In the genomic region with DNA sequence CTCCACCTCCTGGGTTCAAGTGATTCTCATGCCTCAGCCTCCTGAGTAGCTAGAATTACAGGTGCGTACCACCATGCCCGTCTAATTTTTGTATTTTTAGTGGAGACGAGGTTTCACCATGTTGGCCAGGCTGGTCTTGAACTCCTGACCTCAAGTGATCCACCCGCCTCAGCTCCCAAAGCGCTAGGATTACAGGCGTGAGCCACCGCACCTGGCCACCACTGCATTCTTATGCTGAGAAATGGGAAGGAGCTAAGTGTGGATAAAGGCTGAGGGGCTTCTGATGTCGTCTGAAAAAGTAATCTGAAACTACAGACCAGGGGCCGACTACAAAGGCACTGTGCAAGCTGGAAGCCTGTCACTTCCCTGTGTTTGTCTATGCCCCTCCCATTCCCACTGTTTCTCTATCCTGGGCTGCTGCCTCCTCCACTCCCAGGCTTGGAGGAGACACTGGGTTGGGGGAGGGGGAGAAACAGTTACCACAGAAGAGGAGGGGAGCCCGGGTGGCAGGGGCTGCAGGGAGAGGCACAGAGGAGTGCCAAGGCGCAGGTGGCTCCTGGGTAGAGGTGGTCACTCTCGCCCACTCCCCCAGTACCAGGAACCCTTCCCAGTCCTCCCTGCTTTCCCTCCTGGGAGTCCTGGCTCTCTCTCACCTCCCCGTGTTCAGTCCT, we compare ENCODE assay signal across 19 cellular contexts. TPM values are rescaled to one million over a fixed set of nuclear protein-coding genes. Genes with fewer than 3 reads are reported as not detected.
A peak's percentile ranks its signal among the peaks of the same experiment; 100 is the strongest.
DNase-seq lines count a peak whose midpoint lies in the region; ATAC-seq, FAIRE-seq and TF ChIP-seq lines count a peak whose summit lies in the region.
"Had no signal": no experiment of that assay in that cellular context is flagged by ENCODE, and none has a peak within 500 bp of the region (broad histone marks: within the 10 kb centered on the region; RNA-seq: fewer than 3 reads in every experiment).

No MANE protein-coding gene starts in this region.

- H3K9me3 Mint-ChIP-seq in GM23338 = no peaks in the 10 kb centered on the region; the same call in 2 of the 3 replicates
- no peaks in the 10 kb centered on the region for H3K9me3 Mint-ChIP-seq in WTC11

- ATAC-seq in A549 (no peak), GM23338 (peak; percentile 0; the same call in 1 of the 3 replicates), WTC11 (no peak)
- ATAC-seq: left cardiac atrium, pancreas had no signal

- H3K27me3 Mint-ChIP-seq in GM23338 (ENCODE audit: insufficient read depth, low read depth, poor library complexity) = peaks cover 30% of the 10 kb centered on the region
- peaks cover 26% of the 10 kb centered on the region for H3K27me3 Mint-ChIP-seq in WTC11 (ENCODE audit: low read depth)
- H3K27me3 Mint-ChIP-seq: activated naive CD8-positive, alpha-beta T cell had no signal

- H3K4me3 Mint-ChIP-seq in GM23338 = no peak overlapping the region
- peak overlapping the region; percentile 12; the same call in 1 of the 2 replicates for H3K4me3 Mint-ChIP-seq in WTC11
- H3K4me3 Mint-ChIP-seq: activated naive CD8-positive, alpha-beta T cell had no signal

- H3K36me3 Mint-ChIP-seq in GM23338 (ENCODE audit: low read depth) (peaks cover 20% of the 10 kb centered on the region), WTC11 (peaks cover 12% of the 10 kb centered on the region)

- H3K36me3 ChIP-seq in GM23338 (ENCODE audit: insufficient read depth) (no peaks in the 10 kb centered on the region), iPS-15b (ENCODE audit: control insufficient read depth, insufficient read depth, low read length) (peaks cover 5% of the 10 kb centered on the region), MM.1S (replicated peaks; ENCODE audit: insufficient read depth, low read length) (no peaks in the 10 kb centered on the region; the same call in 1 of the 2 replicates)

- H4K20me1 ChIP-seq in GM23338 (replicated peaks; ENCODE audit: insufficient read depth) = peaks cover 10% of the 10 kb centered on the region; the same call in 1 of the 2 replicates
- no peaks in the 10 kb centered on the region for H4K20me1 ChIP-seq in MM.1S (ENCODE audit: insufficient read depth, low read length)

- 0 out of 3 replicates have a peak overlapping the region, but pooled peaks have one; percentile 12 for H3K4me2 ChIP-seq in A549
- peak overlapping the region; percentile 43; the same call in 1 of the 2 replicates for H3K4me2 ChIP-seq in GM23338
- no peak overlapping the region for H3K4me2 ChIP-seq in MM.1S (ENCODE audit: low read depth, low read length)

- TF ChIP-seq EP300 in A549 (IDR thresholded peaks at IDR 0.05) = no peak

- no peak for TF ChIP-seq POLR2A in A549 (IDR thresholded peaks at IDR 0.05; ENCODE audit: low read length)

- peaks cover 20% of the 10 kb centered on the region for H3F3A ChIP-seq in GM23338 (replicated peaks; ENCODE audit: low read depth)
- peaks cover 16% of the 10 kb centered on the region for H3F3A ChIP-seq in MM.1S (ENCODE audit: insufficient read depth, low read length)

- FAIRE-seq in A549 (lab: Jason Lieb, UNC) = no peak
- FAIRE-seq: pancreas had no signal

- H3K9ac ChIP-seq in iPS-15b (ENCODE audit: low read depth, low read length) (peak overlapping the region; percentile 47), MM.1S (ENCODE audit: low read length) (no peak overlapping the region)

- H2AFZ ChIP-seq in GM23338 (no peak overlapping the region), MM.1S (ENCODE audit: low read length) (no peak overlapping the region)

- peak in 1 of 2 experiments; percentile 31 for DNase-seq in A549 (ENCODE audit: low read depth in 1 of 2, low spot score in 1 of 2)
- DNase-seq in GM23338 (ENCODE audit: low spot score) = peak; percentile 67
- DNase-seq in WTC11 (ENCODE audit: low spot score) = peak; percentile 30
- no peak for DNase-seq in middle frontal gyrus (ENCODE audit: extremely low spot score, low spot score)
- no peak for DNase-seq in epidermal melanocyte (ENCODE audit: insufficient read length, low spot score)
- no peak for DNase-seq in MM.1S
- no peak for DNase-seq in pons (ENCODE audit: low spot score)
- DNase-seq: activated CD4-positive, alpha-beta T cell treated with anti-CD3 and anti-CD28 coated beads, Interleukin-2, amount 50 U/mL, for 4 hours; activated T-cell treated with anti-CD3 and anti-CD28 coated beads, Interleukin-2, amount 50 U/mL, for 1 hour; effector CD8-positive, alpha-beta T cell; left cardiac atrium; MG63; NCI-H187; NCI-H524; pancreas; stimulated activated CD4-positive, alpha-beta T cell treated with anti-CD3 and anti-CD28 coated beads, Interleukin-4, amount 100 ng/mL, for 24 hours had no signal

- TF ChIP-seq RAD21 in A549 (conservative IDR thresholded peaks at IDR 0.05 in 1 of 2, IDR thresholded peaks at IDR 0.05 in 1 of 2) = no peak

- H3K27ac ChIP-seq in A549 (peak overlapping the region in 1 of 2 experiments; percentile 44; a peak in 2 of 6 replicates), GM23338 (ENCODE audit: low read depth) (no peak overlapping the region), MM.1S (ENCODE audit: low read length) (no peak overlapping the region)
- H3K27ac ChIP-seq: pancreas, skin epidermis had no signal

- H3K4me1 ChIP-seq in A549 (peaks cover 19% of the 10 kb centered on the region), GM23338 (ENCODE audit: insufficient read depth) (peaks cover 14% of the 10 kb centered on the region; the same call in 1 of the 2 replicates), iPS-15b (ENCODE audit: control insufficient read depth, insufficient read depth, low read length) (peaks cover 9% of the 10 kb centered on the region), MM.1S (ENCODE audit: low read length) (peaks cover 4% of the 10 kb centered on the region; the same call in 1 of the 2 replicates)

- no peak overlapping the region for H3K4me3 ChIP-seq in A549
- H3K4me3 ChIP-seq in GM23338 = no peak overlapping the region
- H3K4me3 ChIP-seq in iPS-15b (ENCODE audit: low read depth, low read length) = no peak overlapping the region
- H3K4me3 ChIP-seq in MM.1S (ENCODE audit: low read length) = no peak overlapping the region
- H3K4me3 ChIP-seq: MG63, pancreas, skin epidermis had no signal

- CTCF ChIA-PET in A549 (lab: Yijun Ruan, JAX) = interaction anchor here (0.8 to 5.1 kb wide), 8 partner anchors 8 to 210 kb away, joined by 3 to 42 read pairs (median 6); a partner anchor contains a TSS
- CTCF ChIA-PET in WTC11 (lab: Charles Lee) = interaction anchor here (0.8 to 8.9 kb wide), 6 partner anchors 12 to 210 kb away, joined by 3 to 74 read pairs (median 3); a partner anchor contains a TSS

- H3K27ac Mint-ChIP-seq in GM23338 = no peak overlapping the region
- H3K27ac Mint-ChIP-seq in WTC11 = no peak overlapping the region

- H3K9me2 ChIP-seq in GM23338 (ENCODE audit: insufficient read depth) = no peaks in the 10 kb centered on the region
- H3K9me2 ChIP-seq in MM.1S (replicated peaks; ENCODE audit: insufficient read depth, low read length) = no peaks in the 10 kb centered on the region

- POLR2A ChIA-PET in A549 (lab: Yijun Ruan, JAX) (interaction anchor here (0.7 to 1.2 kb wide), 2 partner anchors 14 to 67 kb away, joined by 3 to 7 read pairs; a partner anchor contains a TSS), WTC11 (lab: Charles Lee) (interaction anchor here (1.8 to 2.2 kb wide), 2 partner anchors 13 to 17 kb away, joined by 8 to 9 read pairs; a partner anchor contains a TSS)

- H3K79me2 ChIP-seq in GM23338 (replicated peaks; ENCODE audit: insufficient read depth) (peaks cover 13% of the 10 kb centered on the region), MM.1S (ENCODE audit: low read length) (peaks cover 19% of the 10 kb centered on the region)

- WGBS in A549 (ENCODE audit: missing lambda C conversion rate) = 67% methylated on average over 13 of the region's 13 CpGs

- TF ChIP-seq CTCF in A549 (IDR thresholded peaks at IDR 0.05) (no peak), GM23338 (conservative IDR thresholded peaks at IDR 0.05; ENCODE audit: low read depth in 2 of 2) (no peak), WTC11 (IDR thresholded peaks at IDR 0.05) (no peak; the same call in 1 of the 2 replicates), MM.1S (IDR thresholded peaks at IDR 0.05; ENCODE audit: low read length) (no peak)

- H3K9me3 ChIP-seq in A549 (no peaks in the 10 kb centered on the region), iPS-15b (ENCODE audit: control insufficient read depth, insufficient read depth, low read length) (no peaks in the 10 kb centered on the region), MM.1S (replicated peaks; ENCODE audit: insufficient read depth, low read length) (no peaks in the 10 kb centered on the region)
- H3K9me3 ChIP-seq: MG63, pancreas had no signal

- H3K27me3 ChIP-seq in GM23338 (ENCODE audit: insufficient read depth) (peaks cover 43% of the 10 kb centered on the region), iPS-15b (ENCODE audit: control insufficient read depth, insufficient read depth, low read length) (peaks cover 17% of the 10 kb centered on the region), MM.1S (replicated peaks; ENCODE audit: insufficient read depth, low read length) (no peaks in the 10 kb centered on the region)
- H3K27me3 ChIP-seq: MG63, pancreas had no signal

- peaks cover 55% of the 10 kb centered on the region for H3K4me1 Mint-ChIP-seq in GM23338
- peaks cover 51% of the 10 kb centered on the region for H3K4me1 Mint-ChIP-seq in WTC11

RNA-seq across cellular contexts. Expression of a gene that starts 2.9 kb away (rescaled TPM):
- 21.8 and 44.3 TPM in 2 replicates for polyA plus RNA-seq in A549 (2011; rRNA removed)
- polyA plus RNA-seq in A549 (2012; cell fraction: cytosol; rRNA removed) = 12.5 and 16.1 TPM in 2 replicates
- polyA plus RNA-seq in A549 (2012; cell fraction: nucleus; rRNA removed) = 25.7 and 48.5 TPM in 2 replicates
- 79.3 to 85.0 TPM (median 84.5 TPM) in 3 replicates for polyA plus RNA-seq in A549 (2017; fragmentation: RNase III; extraction: RNeasy Plus Mini Kit Qiagen cat#74134 plus additional on column Dnase treatment)
- polyA minus RNA-seq in A549 (2011; rRNA and poly(A)+ RNA removed) = 74.7 and 80.5 TPM in 2 replicates
- 93.6 and 102 TPM in 2 replicates for total RNA-seq in GM23338 (2014; rRNA removed; shearing (Covaris generic))
- polyA plus RNA-seq in GM23338 (2016; fragmentation: Nextera tagmentation; extraction: Ambion mirVana) = 22.1 and 22.9 TPM in 2 replicates
- total RNA-seq in WTC11 (2021) = 101 to 115 TPM (median 103 TPM) in 3 replicates

RNA-seq across cellular contexts. Expression of a gene that starts 8.0 kb away (rescaled TPM):
- polyA plus RNA-seq in A549 (2011; rRNA removed) (15.2 and 19.7 TPM in 2 replicates), A549 (2017; fragmentation: RNase III; extraction: RNeasy Plus Mini Kit Qiagen cat#74134 plus additional on column Dnase treatment) (21.4 to 28.0 TPM (median 27.2 TPM) in 3 replicates), GM23338 (2016; fragmentation: Nextera tagmentation; extraction: Ambion mirVana) (15.4 and 15.5 TPM in 2 replicates)
- polyA plus RNA-seq in A549 (2012; cell fraction: cytosol; rRNA removed) = 16.7 and 22.6 TPM in 2 replicates
- 124 and 129 TPM in 2 replicates for polyA plus RNA-seq in A549 (2012; cell fraction: nucleus; rRNA removed)
- polyA minus RNA-seq in A549 (2011; rRNA and poly(A)+ RNA removed) = 15.4 and 16.7 TPM in 2 replicates
- total RNA-seq in GM23338 (2014; rRNA removed; shearing (Covaris generic)) = 17.1 and 19.3 TPM in 2 replicates
- 45.5 to 54.7 TPM (median 51.1 TPM) in 3 replicates for total RNA-seq in WTC11 (2021)

RNA-seq across cellular contexts. Expression of a gene that starts 8.5 kb away (rescaled TPM):
- polyA plus RNA-seq in A549 (2011; rRNA removed) (0.92 and 1.6 TPM in 2 replicates), A549 (2017; fragmentation: RNase III; extraction: RNeasy Plus Mini Kit Qiagen cat#74134 plus additional on column Dnase treatment) (2.8 to 3.7 TPM (median 3.2 TPM) in 3 replicates), GM23338 (2016; fragmentation: Nextera tagmentation; extraction: Ambion mirVana) (0.65 and 0.89 TPM in 2 replicates)
- 2.0 and 2.4 TPM in 2 replicates for polyA plus RNA-seq in A549 (2012; cell fraction: cytosol; rRNA removed)
- 1.7 and 1.8 TPM in 2 replicates for polyA plus RNA-seq in A549 (2012; cell fraction: nucleus; rRNA removed)
- 0.24 and 0.37 TPM in 2 replicates for polyA minus RNA-seq in A549 (2011; rRNA and poly(A)+ RNA removed)
- total RNA-seq in GM23338 (2014; rRNA removed; shearing (Covaris generic)) = 0.24 TPM in 1 of 2 replicates, not detected in the other
- total RNA-seq in WTC11 (2021) = 0.78 to 1.6 TPM (median 0.94 TPM) in 3 replicates

RNA-seq across cellular contexts. Expression of a gene that starts 13.3 kb away (rescaled TPM):
- 12.9 and 15.5 TPM in 2 replicates for polyA plus RNA-seq in A549 (2011; rRNA removed)
- 8.9 and 9.9 TPM in 2 replicates for polyA plus RNA-seq in A549 (2012; cell fraction: cytosol; rRNA removed)
- 30.4 and 31.6 TPM in 2 replicates for polyA plus RNA-seq in A549 (2012; cell fraction: nucleus; rRNA removed)
- 9.9 to 11.7 TPM (median 11.1 TPM) in 3 replicates for polyA plus RNA-seq in A549 (2017; fragmentation: RNase III; extraction: RNeasy Plus Mini Kit Qiagen cat#74134 plus additional on column Dnase treatment)
- polyA minus RNA-seq in A549 (2011; rRNA and poly(A)+ RNA removed) = 9.4 and 11.7 TPM in 2 replicates
- total RNA-seq in GM23338 (2014; rRNA removed; shearing (Covaris generic)) = 15.2 and 22.2 TPM in 2 replicates
- polyA plus RNA-seq in GM23338 (2016; fragmentation: Nextera tagmentation; extraction: Ambion mirVana) = 12.8 and 14.0 TPM in 2 replicates
- 35.3 to 40.0 TPM (median 37.3 TPM) in 3 replicates for total RNA-seq in WTC11 (2021)

RNA-seq across cellular contexts. Expression of a gene that starts 17.2 kb away (rescaled TPM):
- 19.0 and 20.5 TPM in 2 replicates for polyA plus RNA-seq in A549 (2011; rRNA removed)
- 55.2 and 77.9 TPM in 2 replicates for polyA plus RNA-seq in A549 (2012; cell fraction: cytosol; rRNA removed)
- polyA plus RNA-seq in A549 (2012; cell fraction: nucleus; rRNA removed) = 113 and 130 TPM in 2 replicates
- 38.1 to 41.0 TPM (median 40.9 TPM) in 3 replicates for polyA plus RNA-seq in A549 (2017; fragmentation: RNase III; extraction: RNeasy Plus Mini Kit Qiagen cat#74134 plus additional on column Dnase treatment)
- 8.6 and 10.7 TPM in 2 replicates for polyA minus RNA-seq in A549 (2011; rRNA and poly(A)+ RNA removed)
- 18.4 and 21.1 TPM in 2 replicates for total RNA-seq in GM23338 (2014; rRNA removed; shearing (Covaris generic))
- polyA plus RNA-seq in GM23338 (2016; fragmentation: Nextera tagmentation; extraction: Ambion mirVana) = 16.4 and 16.6 TPM in 2 replicates
- total RNA-seq in WTC11 (2021) = 41.2 to 43.9 TPM (median 43.3 TPM) in 3 replicates

Comparison
In these comparisons a context has a peak if more than half of its experiments do, and no peak if none do; other contexts are left out.
1. DNase-seq: peak in GM23338 (single experiment) and WTC11 (single experiment); none in middle frontal gyrus (single experiment), epidermal melanocyte (single experiment), MM.1S (single experiment) and pons (single experiment).